Comparison of ENCODE assay signal across 8 cellular contexts in the genomic region with DNA sequence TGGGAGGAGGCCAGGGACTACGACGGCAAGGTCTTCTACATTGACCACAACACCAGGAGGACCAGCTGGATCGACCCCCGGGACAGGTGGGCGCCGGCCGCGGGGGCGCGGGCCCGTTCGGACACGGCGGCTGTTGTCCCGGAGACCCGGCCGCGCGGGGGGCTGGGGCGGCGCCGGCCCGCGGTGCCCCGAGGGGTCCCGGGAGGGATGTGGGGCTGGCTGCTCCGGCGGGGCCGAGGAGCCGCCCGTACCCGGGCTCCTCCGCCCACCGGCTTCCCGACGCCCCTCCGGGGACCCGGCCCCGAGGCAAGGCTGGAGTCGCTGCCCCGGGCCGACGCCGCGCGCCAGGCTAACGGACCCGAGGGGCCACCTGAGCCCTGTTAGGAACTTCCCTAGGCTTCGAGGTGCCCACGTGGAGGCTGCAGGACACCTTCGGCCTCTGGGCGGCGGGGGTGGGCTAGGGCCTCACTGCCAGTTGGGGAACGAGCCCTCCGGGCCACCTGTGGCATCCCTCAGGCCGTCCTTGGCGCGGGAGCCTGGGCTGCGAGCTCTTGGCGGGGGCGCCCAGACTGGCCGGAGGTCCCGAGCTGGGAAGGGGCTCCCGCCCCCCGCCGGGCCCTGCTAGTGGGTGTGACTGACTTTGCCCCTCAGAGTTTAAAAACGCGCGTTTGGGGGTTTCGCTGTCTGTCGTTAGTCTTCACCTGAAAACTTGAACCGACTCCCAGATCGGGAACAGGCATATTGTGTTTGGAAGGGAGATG. TPM values are rescaled to one million over a fixed set of nuclear protein-coding genes. Genes with fewer than 3 reads are reported as not detected.
DNase-seq lines count a peak whose midpoint lies in the region; ATAC-seq, FAIRE-seq and TF ChIP-seq lines count a peak whose summit lies in the region.

No MANE protein-coding gene starts in this region.

- peak; percentile 68 for DNase-seq in activated CD8-positive, alpha-beta memory T cell treated with anti-CD3 and anti-CD28 coated beads for 24 hours
- no peak for DNase-seq in activated CD8-positive, alpha-beta memory T cell treated with anti-CD3 and anti-CD28 coated beads, Interleukin-2, amount 10 ng/mL, durations not matched to agents 7 days and 5 days
- DNase-seq in PC-3, result peak; percentile 31
- peak; percentile 39 for DNase-seq in MCF 10A (ENCODE audit: unreplicated experiment)
- DNase-seq in keratinocyte (ENCODE audit: low read depth, low spot score), result no peak
- DNase-seq in stimulated activated CD4-positive, alpha-beta T cell treated with anti-CD3 and anti-CD28 coated beads, Interleukin-15, amount 100 ng/mL, for 24 hours, result peak; percentile 35
- DNase-seq in ureter (ENCODE audit: low spot score), result no peak
- no peak for DNase-seq in GM19239 (ENCODE audit: insufficient read length, low spot score)

- no peaks in the 10 kb centered on the region for H3K9me2 ChIP-seq in PC-3 (replicated peaks; ENCODE audit: low read length)

- H3K9me3 Mint-ChIP-seq in activated CD8-positive, alpha-beta memory T cell treated with anti-CD3 and anti-CD28 coated beads, Interleukin-2, amount 10 ng/mL, durations not matched to agents 7 days and 5 days (ENCODE audit: low read depth), result no peaks in the 10 kb centered on the region
- no peaks in the 10 kb centered on the region for H3K9me3 Mint-ChIP-seq in MCF 10A (ENCODE audit: unreplicated experiment)

- BruUV-seq in PC-3 (replicated peaks; lab: Mats Ljungman, UMichigan), result no TSS peak
- no TSS peak for BruUV-seq in MCF 10A (replicated peaks; lab: Mats Ljungman, UMichigan)

- H3K4me1 Mint-ChIP-seq in activated CD8-positive, alpha-beta memory T cell treated with anti-CD3 and anti-CD28 coated beads, Interleukin-2, amount 10 ng/mL, durations not matched to agents 7 days and 5 days, result no peaks in the 10 kb centered on the region
- peaks cover 23% of the 10 kb centered on the region for H3K4me1 Mint-ChIP-seq in MCF 10A (ENCODE audit: insufficient read depth, unreplicated experiment)

- peak overlapping the region; percentile 86 for H3K4me2 ChIP-seq in PC-3 (ENCODE audit: low read length)
- H3K4me2 ChIP-seq in keratinocyte (ENCODE audit: control insufficient read depth, extremely low read depth, insufficient read depth, low read depth, low read length), result peak overlapping the region; percentile 91

- FAIRE-seq in keratinocyte (lab: Jason Lieb, UNC) (no peak), GM19239 (lab: Jason Lieb, UNC) (no peak)

- ATAC-seq in activated CD8-positive, alpha-beta memory T cell treated with anti-CD3 and anti-CD28 coated beads, Interleukin-2, amount 10 ng/mL, durations not matched to agents 7 days and 5 days, result no peak
- ATAC-seq in PC-3, result peak; percentile 9

- H3K36me3 ChIP-seq in PC-3 (ENCODE audit: low read depth, low read length), result no peaks in the 10 kb centered on the region
- no peaks in the 10 kb centered on the region for H3K36me3 ChIP-seq in keratinocyte (ENCODE audit: control insufficient read depth in 2 of 2, extremely low read depth in 1 of 2, insufficient read depth in 2 of 2, low read length in 2 of 2)

- POLR2A ChIA-PET in PC-3 (lab: Charles Lee; ENCODE audit: unreplicated experiment), result no interaction called here
- POLR2A ChIA-PET in MCF 10A (lab: Yijun Ruan, JAX), result interaction anchor here (0.7 to 7.5 kb wide), 16 partner anchors 8 to 344 kb away, joined by 3 to 112 read pairs (median 4); a partner anchor contains a TSS

- H3K4me1 ChIP-seq in PC-3 (ENCODE audit: insufficient read depth, low read length) (peaks cover 20% of the 10 kb centered on the region), keratinocyte (ENCODE audit: control insufficient read depth, extremely low read depth, insufficient read depth, low read length) (peaks cover 16% of the 10 kb centered on the region)

- intact Hi-C loops in PC-3 (cut with micrococcal nuclease), result loop anchor here (2.0 to 5.0 kb wide), 2 partner anchors 43 to 143 kb away; no protein-coding TSS in a partner anchor
- intact Hi-C loops in MCF 10A (cut with micrococcal nuclease), result loop anchor here (1.0 to 2.0 kb wide), 3 partner anchors 43 to 163 kb away; no protein-coding TSS in a partner anchor

- H3K27ac ChIP-seq in PC-3 (ENCODE audit: low read length), result no peak overlapping the region
- H3K27ac ChIP-seq in keratinocyte (ENCODE audit: control insufficient read depth, insufficient read depth, low read length), result peak overlapping the region; percentile 81

- peaks cover 4% of the 10 kb centered on the region for H3K9me1 ChIP-seq in keratinocyte (ENCODE audit: control insufficient read depth, extremely low read depth, insufficient read depth, low read length)

- H4K20me1 ChIP-seq in PC-3 (ENCODE audit: low read length) (no peaks in the 10 kb centered on the region), keratinocyte (ENCODE audit: control insufficient read depth, extremely low read depth, insufficient read depth, low read length) (peaks cover 5% of the 10 kb centered on the region)

- no peak overlapping the region for H3K4me3 Mint-ChIP-seq in activated CD8-positive, alpha-beta memory T cell treated with anti-CD3 and anti-CD28 coated beads, Interleukin-2, amount 10 ng/mL, durations not matched to agents 7 days and 5 days
- H3K4me3 Mint-ChIP-seq in MCF 10A (ENCODE audit: unreplicated experiment), result peak overlapping the region; percentile 78

- H3K27me3 ChIP-seq in PC-3 (ENCODE audit: low read length) (no peaks in the 10 kb centered on the region), keratinocyte (ENCODE audit: control insufficient read depth, extremely low read depth, insufficient read depth, low read length) (no peaks in the 10 kb centered on the region)

- dilution Hi-C loops in keratinocyte (cut with MboI; ENCODE audit: extremely low pct_ligation_motif_present, low sequenced_read_pairs), result no loop called here

- CTCF ChIA-PET in activated CD8-positive, alpha-beta memory T cell treated with anti-CD3 and anti-CD28 coated beads, Interleukin-2, amount 10 ng/mL, durations not matched to agents 7 days and 5 days (lab: Charles Lee), result interaction anchor here (0.8 kb wide), 1 partner anchor 26 kb away, joined by 3 read pairs; no protein-coding TSS in a partner anchor
- CTCF ChIA-PET in PC-3 (lab: Charles Lee), result no interaction called here
- CTCF ChIA-PET in MCF 10A (lab: Yijun Ruan, JAX), result interaction anchor here (0.8 to 5.6 kb wide), 9 partner anchors 8 to 162 kb away, joined by 3 to 46 read pairs (median 4); no protein-coding TSS in a partner anchor

- H3F3A ChIP-seq in PC-3 (ENCODE audit: low read length, unreplicated experiment), result no peaks in the 10 kb centered on the region

- TF ChIP-seq CTCF in PC-3 (conservative IDR thresholded peaks at IDR 0.05; ENCODE audit: low read depth, low read length) (no peak), MCF 10A (IDR thresholded peaks at IDR 0.05; ENCODE audit: unreplicated experiment) (no peak), keratinocyte (optimal IDR thresholded peaks at IDR 0.05 in 1 of 3, IDR thresholded peaks at IDR 0.05 in 1 of 3, conservative IDR thresholded peaks at IDR 0.05 in 1 of 3; ENCODE audit: extremely low read depth in 1 of 3, insufficient read depth in 2 of 3, low read length in 3 of 3) (peak in 2 of 3 experiments; percentile 12 to 24)

- H2AFZ ChIP-seq in PC-3 (ENCODE audit: low read length) (peak overlapping the region; percentile 72; the same call in 1 of the 2 replicates), keratinocyte (ENCODE audit: control insufficient read depth, low read length) (peak overlapping the region; percentile 54)

- H3K36me3 Mint-ChIP-seq in activated CD8-positive, alpha-beta memory T cell treated with anti-CD3 and anti-CD28 coated beads, Interleukin-2, amount 10 ng/mL, durations not matched to agents 7 days and 5 days, result no peaks in the 10 kb centered on the region
- H3K36me3 Mint-ChIP-seq in MCF 10A (ENCODE audit: insufficient read depth, unreplicated experiment), result peaks cover 6% of the 10 kb centered on the region

- H3K4me3 ChIP-seq in PC-3 (ENCODE audit: low read length) (peak overlapping the region; percentile 93), keratinocyte (ENCODE audit: control insufficient read depth in 2 of 3, extremely low read depth in 1 of 3, insufficient read depth in 2 of 3, low read depth in 1 of 3, low read length in 3 of 3) (peak overlapping the region; percentile 83 to 98 (median 93))

- H3K9me3 ChIP-seq in PC-3 (ENCODE audit: low read length) (no peaks in the 10 kb centered on the region), keratinocyte (ENCODE audit: control insufficient read depth, low read depth, low read length) (no peaks in the 10 kb centered on the region)

- peaks cover 55% of the 10 kb centered on the region for H3K79me2 ChIP-seq in PC-3 (ENCODE audit: low read length)
- peaks cover 54% of the 10 kb centered on the region for H3K79me2 ChIP-seq in keratinocyte (ENCODE audit: control insufficient read depth, insufficient read depth, low read length)

- H3K27me3 Mint-ChIP-seq in activated CD8-positive, alpha-beta memory T cell treated with anti-CD3 and anti-CD28 coated beads, Interleukin-2, amount 10 ng/mL, durations not matched to agents 7 days and 5 days, result peaks cover 62% of the 10 kb centered on the region
- no peaks in the 10 kb centered on the region for H3K27me3 Mint-ChIP-seq in MCF 10A (ENCODE audit: insufficient read depth, unreplicated experiment)

- no peak overlapping the region for H3K27ac Mint-ChIP-seq in activated CD8-positive, alpha-beta memory T cell treated with anti-CD3 and anti-CD28 coated beads, Interleukin-2, amount 10 ng/mL, durations not matched to agents 7 days and 5 days
- H3K27ac Mint-ChIP-seq in MCF 10A (ENCODE audit: low read depth, unreplicated experiment), result peak overlapping the region; percentile 76

- H3K9ac ChIP-seq in PC-3 (ENCODE audit: low read length), result peak overlapping the region; percentile 72
- peak overlapping the region; percentile 84 for H3K9ac ChIP-seq in keratinocyte (ENCODE audit: control insufficient read depth, extremely low read depth, insufficient read depth, low read length)

RNA-seq across cellular contexts. Expression of a gene that starts 0.7 kb away (rescaled TPM):
- under 1 TPM; 0.05 to 0.20 TPM for total RNA-seq in activated CD8-positive, alpha-beta memory T cell treated with anti-CD3 and anti-CD28 coated beads, Interleukin-2, amount 10 ng/mL, durations not matched to agents 7 days and 5 days
- total RNA-seq in PC-3 (2014; rRNA removed) (15.8 and 40.2 TPM in 2 replicates), MCF 10A (2022) (38.6 and 42.4 TPM in 2 replicates), ureter (32.2 TPM)
- polyA plus RNA-seq in keratinocyte, result 10.6 to 15.4 TPM (median 15.1 TPM) in 3 replicates
- 23.7 TPM for polyA plus RNA-seq in keratinocyte (2011; ENCODE audit: low read depth)
- polyA plus RNA-seq in keratinocyte (2011; cell fraction: cytosol; rRNA removed), result 8.4 and 13.0 TPM in 2 replicates
- polyA plus RNA-seq in keratinocyte (2011; cell fraction: nucleus; rRNA removed), result 23.6 and 28.4 TPM in 2 replicates
- polyA plus RNA-seq in keratinocyte (2012; ENCODE audit: low replicate concordance), result 8.4 and 13.5 TPM in 2 replicates
- polyA minus RNA-seq in keratinocyte, result 10.2 to 21.5 TPM (median 16.2 TPM) in 3 replicates
- polyA minus RNA-seq in keratinocyte (2011; cell fraction: cytosol; rRNA and poly(A)+ RNA removed), result 16.5 TPM
- polyA minus RNA-seq in keratinocyte (2011; cell fraction: nucleus; rRNA and poly(A)+ RNA removed), result 16.9 and 52.3 TPM in 2 replicates

Comparison
In these comparisons a context has a peak if more than half of its experiments do, and no peak if none do; other contexts are left out.
1. DNase-seq: peak in activated CD8-positive, alpha-beta memory T cell treated with anti-CD3 and anti-CD28 coated beads for 24 hours (single experiment), PC-3 (single experiment), MCF 10A (single experiment) and stimulated activated CD4-positive, alpha-beta T cell treated with anti-CD3 and anti-CD28 coated beads, Interleukin-15, amount 100 ng/mL, for 24 hours (single experiment); none in activated CD8-positive, alpha-beta memory T cell treated with anti-CD3 and anti-CD28 coated beads, Interleukin-2, amount 10 ng/mL, durations not matched to agents 7 days and 5 days (single experiment), keratinocyte (single experiment), ureter (single experiment) and GM19239 (single experiment).
2. CTCF ChIP-seq: peak in keratinocyte (2 of 3); none in PC-3 (single experiment) and MCF 10A (single experiment).
3. RNA of a gene that starts 0.7 kb away (total RNA-seq): 38.6 to 42.4 TPM in MCF 10A, 32.2 TPM in ureter (single experiment) and 15.8 to 40.2 TPM in PC-3; 0.05 to 0.20 TPM in activated CD8-positive, alpha-beta memory T cell treated with anti-CD3 and anti-CD28 coated beads, Interleukin-2, amount 10 ng/mL, durations not matched to agents 7 days and 5 days; every median in the first group is over 10 times any median in the second.